Comparison of ENCODE assay signal across 8 cellular contexts in genomic region chr22:21972293-21972779, GRCh38. TPM values are rescaled to one million over a fixed set of nuclear protein-coding genes. Genes with fewer than 3 reads are reported as not detected.
DNase-seq lines count a peak whose midpoint lies in the region; ATAC-seq and TF ChIP-seq lines count a peak whose summit lies in the region.

No MANE protein-coding gene starts in this region.

- DNase-seq in DMS 273 (lab: John Stamatoyannopoulos, UW; ENCODE audit: unreplicated experiment): peak; percentile 52
- DNase-seq in DMS 273 treated with DMSO at 0.1 percent for 48 hours (lab: John Stamatoyannopoulos, UW): no peak
- DNase-seq in OCI-LY7 (ENCODE audit: low spot score): peak; percentile 66
- peak; percentile 50 for DNase-seq in activated gamma-delta T cell treated with Interleukin-2 at 50 U/mL for 16 hours
- DNase-seq in heart left ventricle: no peak
- DNase-seq in stimulated activated CD4-positive, alpha-beta T cell treated with anti-CD3 and anti-CD28 coated beads, Interleukin-1b, Interleukin-23, amount 100 ng/mL, for 1 hour (ENCODE audit: low read depth in 2 of 2): peak; percentile 8 to 31
- no peak for DNase-seq in NCI-H1092 (lab: John Stamatoyannopoulos, UW)
- DNase-seq in NCI-H1092 treated with DMSO at 0.1 percent for 48 hours (lab: John Stamatoyannopoulos, UW): no peak

- H3K27ac ChIP-seq in OCI-LY7 (ENCODE audit: low read depth, low read length, poor library complexity, severe bottlenecking) (no peak overlapping the region), heart left ventricle (no peak overlapping the region)

- H3K4me1 ChIP-seq in OCI-LY7 (ENCODE audit: insufficient read depth, low read length, poor library complexity, severe bottlenecking) (no peaks in the 10 kb centered on the region), heart left ventricle (no peaks in the 10 kb centered on the region)

- no peaks in the 10 kb centered on the region for H3K27me3 ChIP-seq in heart left ventricle

- no peak overlapping the region for H3K4me2 ChIP-seq in OCI-LY7 (ENCODE audit: low read length)

- POLR2A ChIA-PET in OCI-LY7 (lab: Charles Lee): no interaction called here

- no peaks in the 10 kb centered on the region for H3K9me3 ChIP-seq in OCI-LY7 (ENCODE audit: low read length)
- H3K9me3 ChIP-seq in heart left ventricle: no peaks in the 10 kb centered on the region

- H3K4me3 ChIP-seq in OCI-LY7 (ENCODE audit: low read depth, low read length, poor library complexity, severe bottlenecking) (no peak overlapping the region), heart left ventricle (no peak overlapping the region)

- H3K9me2 ChIP-seq in OCI-LY7 (ENCODE audit: insufficient read depth, low read length): no peaks in the 10 kb centered on the region

- ATAC-seq in heart left ventricle: peak in 2 of 4 donors; percentile 14 to 40

- peaks cover 85% of the 10 kb centered on the region for H3K36me3 ChIP-seq in OCI-LY7 (ENCODE audit: insufficient read depth, low read length)
- H3K36me3 ChIP-seq in heart left ventricle: peaks cover 0 to 85% (median 80%) of the 10 kb centered on the region in 9 donors

- TF ChIP-seq CTCF in OCI-LY7 (conservative IDR thresholded peaks at IDR 0.05; ENCODE audit: low read length) (peak; percentile 97), heart left ventricle (IDR thresholded peaks at IDR 0.05) (peak; percentile 43 to 81 (median 68))

- intact Hi-C loops in OCI-LY7 (cut with micrococcal nuclease; ENCODE audit: unreplicated experiment): loop anchor here (1.0 to 2.0 kb wide), 3 partner anchors 52 to 138 kb away; no protein-coding TSS in a partner anchor
- intact Hi-C loops in heart left ventricle (cut with DNase I): no loop called here

- CTCF ChIA-PET in OCI-LY7 (lab: Charles Lee; ENCODE audit: unreplicated experiment): interaction anchor here (0.6 to 0.8 kb wide), 2 partner anchors 9 to 160 kb away, joined by 3 read pairs; no protein-coding TSS in a partner anchor

- no peak for TF ChIP-seq POLR2A in heart left ventricle (IDR thresholded peaks at IDR 0.05)

- H4K20me1 ChIP-seq in OCI-LY7 (ENCODE audit: insufficient read depth, low read length): no peaks in the 10 kb centered on the region

- no peak overlapping the region for H2AFZ ChIP-seq in OCI-LY7 (ENCODE audit: low read length)

- H3K79me2 ChIP-seq in OCI-LY7 (ENCODE audit: insufficient read depth, low read depth, low read length): no peaks in the 10 kb centered on the region

- WGBS in heart left ventricle, 4 donors: 69 to 75% (median 73%) methylated on average over 6 to 7 of the region's 7 CpGs

- BruUV-seq in OCI-LY7 (replicated peaks; lab: Mats Ljungman, UMichigan): no TSS peak

RNA-seq across cellular contexts. Expression of gene TOP3B, which starts 10.3 kb away (rescaled TPM):
- 65.6 and 82.6 TPM in 2 replicates for total RNA-seq in OCI-LY7 (2014; rRNA removed; shearing (Covaris generic))
- total RNA-seq in OCI-LY7 (2022) (98.7 and 101 TPM in 2 replicates), heart left ventricle (10 to 100 TPM in 7 of 9 donors, 1 to 10 TPM in 2; 9.6 to 12.9 (median 11.2) TPM)
- 1 to 10 TPM; 9.5 to 9.9 TPM for polyA plus RNA-seq in heart left ventricle

RNA-seq across cellular contexts. Expression of gene PPM1F, which starts 19.7 kb away (rescaled TPM):
- 21.7 and 35.4 TPM in 2 replicates for total RNA-seq in OCI-LY7 (2014; rRNA removed; shearing (Covaris generic))
- total RNA-seq in OCI-LY7 (2022) (27.2 and 29.7 TPM in 2 replicates), heart left ventricle (10 to 100 TPM; 13.9 to 51.1 (median 21.1) TPM)
- polyA plus RNA-seq in heart left ventricle: 10 to 100 TPM; 12.1 to 19.3 TPM

Comparison
In these comparisons a context has a peak if more than half of its experiments do, and no peak if none do; other contexts are left out.
1. DNase-seq: peak in DMS 273 (single experiment), OCI-LY7 (single experiment), activated gamma-delta T cell treated with Interleukin-2 at 50 U/mL for 16 hours (single experiment) and stimulated activated CD4-positive, alpha-beta T cell treated with anti-CD3 and anti-CD28 coated beads, Interleukin-1b, Interleukin-23, amount 100 ng/mL, for 1 hour (2 of 2); none in DMS 273 treated with DMSO at 0.1 percent for 48 hours (single experiment), heart left ventricle (0 of 5), NCI-H1092 (single experiment) and NCI-H1092 treated with DMSO at 0.1 percent for 48 hours (single experiment).
2. RNA of gene TOP3B, which starts 10.3 kb away (total RNA-seq): 65.6 to 101 TPM in OCI-LY7; 9.6 to 12.9 TPM in heart left ventricle; every median in the first group is over 4 times any median in the second.